8 cellular contexts compared by ENCODE assay signal in the genomic region with DNA sequence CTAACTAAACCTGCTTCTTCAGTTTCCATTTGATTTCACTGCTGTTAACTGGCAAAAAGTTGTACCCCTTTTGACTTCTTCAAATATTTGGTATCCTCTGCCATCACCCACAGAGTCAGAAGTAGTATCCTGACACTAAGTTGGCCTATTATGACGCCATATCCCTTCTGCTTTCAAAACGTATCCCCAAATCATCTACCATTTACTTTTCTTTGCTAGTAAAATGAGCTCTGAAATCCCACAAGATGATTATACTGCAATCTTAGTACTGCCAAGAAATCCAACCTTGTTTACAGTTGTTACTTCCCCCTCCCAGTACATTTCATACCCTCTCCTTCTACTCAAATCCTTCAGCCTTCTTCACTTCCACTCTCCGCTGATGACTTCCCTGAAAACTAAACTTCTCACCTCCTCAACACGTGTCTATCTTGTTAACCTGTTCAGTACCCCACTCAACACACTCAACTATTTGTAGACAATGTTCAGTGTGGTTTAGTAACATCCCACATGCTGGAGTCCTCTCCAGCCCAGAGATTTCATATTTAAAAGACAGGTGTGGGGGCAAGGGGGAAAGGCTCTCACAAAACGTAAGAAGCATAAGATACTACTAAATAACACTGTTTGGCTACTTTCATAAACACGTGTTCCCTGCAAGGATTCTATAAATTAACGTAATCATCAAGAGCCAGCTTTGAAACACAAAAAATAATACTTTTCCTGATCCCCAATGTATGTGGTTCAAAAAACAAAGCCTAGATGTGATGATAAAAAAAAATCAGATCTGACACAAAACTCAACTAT. TPM values are rescaled to one million over a fixed set of nuclear protein-coding genes. Genes with fewer than 3 reads are reported as not detected.
A peak's percentile ranks its signal among the peaks of the same experiment; 100 is the strongest.
DNase-seq lines count a peak whose midpoint lies in the region; ATAC-seq and TF ChIP-seq lines count a peak whose summit lies in the region.

No MANE protein-coding gene starts in this region.

- POLR2A ChIA-PET in MCF 10A (lab: Yijun Ruan, JAX), result interaction anchor here (0.6 to 3.4 kb wide), 13 partner anchors 8 to 1483 kb away, joined by 3 to 21 read pairs (median 3); a partner anchor contains a TSS

- peaks cover 27 to 61% (median 42%) of the 10 kb centered on the region in 4 donors for H3K4me1 Mint-ChIP-seq in CD4-positive, CD25-positive, alpha-beta regulatory T cell
- peaks cover 27% of the 10 kb centered on the region for H3K4me1 Mint-ChIP-seq in MCF 10A (ENCODE audit: insufficient read depth, unreplicated experiment)
- peaks cover 21% of the 10 kb centered on the region for H3K4me1 Mint-ChIP-seq in mesothelial cell of epicardium

- TF ChIP-seq CTCF in MCF 10A (IDR thresholded peaks at IDR 0.05; ENCODE audit: unreplicated experiment), result no peak
- no peak for TF ChIP-seq CTCF in mesothelial cell of epicardium (IDR thresholded peaks at IDR 0.05; ENCODE audit: unreplicated experiment)

- H3K27me3 Mint-ChIP-seq in CD4-positive, CD25-positive, alpha-beta regulatory T cell, result peaks cover 9% of the 10 kb centered on the region
- H3K27me3 Mint-ChIP-seq in MCF 10A (ENCODE audit: insufficient read depth, unreplicated experiment) (no peaks in the 10 kb centered on the region), mesothelial cell of epicardium (ENCODE audit: low read depth) (no peaks in the 10 kb centered on the region)

- H3K36me3 ChIP-seq in CD4-positive, CD25-positive, alpha-beta regulatory T cell (ENCODE audit: control insufficient read depth, insufficient read depth, low read length), result peaks cover 21% of the 10 kb centered on the region

- no peaks in the 10 kb centered on the region for H3K9me3 ChIP-seq in CD4-positive, CD25-positive, alpha-beta regulatory T cell (ENCODE audit: control insufficient read depth in 2 of 2, low read length in 2 of 2)

- peak overlapping the region; percentile 92 to 99 (median 98) for H3K4me3 Mint-ChIP-seq in CD4-positive, CD25-positive, alpha-beta regulatory T cell
- H3K4me3 Mint-ChIP-seq in MCF 10A (ENCODE audit: unreplicated experiment) (peak overlapping the region; percentile 77), mesothelial cell of epicardium (peak overlapping the region; percentile 79)

- no peak for ATAC-seq in CD4-positive, CD25-positive, alpha-beta regulatory T cell (ENCODE audit: low read depth in 2 of 2)
- no peak for ATAC-seq in GM19035 (IDR thresholded peaks at IDR 0.05; ENCODE audit: unreplicated experiment)

- CTCF ChIA-PET in MCF 10A (lab: Yijun Ruan, JAX), result interaction anchor here (0.7 to 1.8 kb wide), 4 partner anchors 49 to 384 kb away, joined by 3 to 6 read pairs (median 4); a partner anchor contains a TSS

- peaks cover 0 to 1% (median 0%) of the 10 kb centered on the region in 7 donors for H3K9me3 Mint-ChIP-seq in CD4-positive, CD25-positive, alpha-beta regulatory T cell
- H3K9me3 Mint-ChIP-seq in MCF 10A (ENCODE audit: unreplicated experiment) (no peaks in the 10 kb centered on the region), mesothelial cell of epicardium (no peaks in the 10 kb centered on the region)

- peak overlapping the region; percentile 95 for H3K27ac ChIP-seq in CD4-positive, CD25-positive, alpha-beta regulatory T cell (ENCODE audit: insufficient read depth, low read length, poor library complexity, severe bottlenecking)

- BruUV-seq in MCF 10A (replicated peaks; lab: Mats Ljungman, UMichigan), result no TSS peak

- H3K27ac Mint-ChIP-seq in CD4-positive, CD25-positive, alpha-beta regulatory T cell, result peak overlapping the region; percentile 33 to 99 (median 99)
- peak overlapping the region; percentile 99 for H3K27ac Mint-ChIP-seq in MCF 10A (ENCODE audit: low read depth, unreplicated experiment)
- peak overlapping the region; percentile 98 for H3K27ac Mint-ChIP-seq in mesothelial cell of epicardium

- DNase-seq in CD4-positive, CD25-positive, alpha-beta regulatory T cell, result peak in 1 of 3 donors; percentile 26
- no peak for DNase-seq in Jurkat, Clone E6-1 (ENCODE audit: low read depth, low spot score)
- DNase-seq in MCF 10A (ENCODE audit: unreplicated experiment), result peak; percentile 34
- no peak for DNase-seq in mesothelial cell of epicardium (ENCODE audit: low spot score in 2 of 2, unreplicated experiment in 2 of 2)
- no peak for DNase-seq in central memory CD4-positive, alpha-beta T cell
- DNase-seq in effector CD8-positive, alpha-beta T cell (lab: John Stamatoyannopoulos, UW), result no peak
- DNase-seq in NCI-H1694 treated with DMSO at 0.1 percent for 48 hours (lab: John Stamatoyannopoulos, UW), result no peak

- H3K36me3 Mint-ChIP-seq in CD4-positive, CD25-positive, alpha-beta regulatory T cell, result peaks cover 28% of the 10 kb centered on the region
- peaks cover 41% of the 10 kb centered on the region for H3K36me3 Mint-ChIP-seq in MCF 10A (ENCODE audit: insufficient read depth, unreplicated experiment)
- H3K36me3 Mint-ChIP-seq in mesothelial cell of epicardium, result peaks cover 13% of the 10 kb centered on the region

- H3K4me3 ChIP-seq in CD4-positive, CD25-positive, alpha-beta regulatory T cell (ENCODE audit: low read depth, low read length), result peak overlapping the region; percentile 91
- peak overlapping the region; percentile 91 for H3K4me3 ChIP-seq in Jurkat, Clone E6-1 (ENCODE audit: low read length)

- H3K4me1 ChIP-seq in CD4-positive, CD25-positive, alpha-beta regulatory T cell (ENCODE audit: control insufficient read depth, insufficient read depth, low read length, poor library complexity, severe bottlenecking), result peaks cover 21% of the 10 kb centered on the region

- intact Hi-C loops in MCF 10A (cut with micrococcal nuclease), result loop anchor here (2.0 to 10.0 kb wide), 4 partner anchors 167 to 671 kb away; a partner anchor contains a TSS

- H3K27me3 ChIP-seq in CD4-positive, CD25-positive, alpha-beta regulatory T cell (ENCODE audit: control insufficient read depth, insufficient read depth, low read length), result no peaks in the 10 kb centered on the region

RNA-seq across cellular contexts. Expression of a gene that starts 1.3 kb away (rescaled TPM):
- total RNA-seq in CD4-positive, CD25-positive, alpha-beta regulatory T cell, result 55.2 TPM
- 1 to 10 TPM; 2.1 to 5.3 (median 2.5) TPM for polyA plus RNA-seq in CD4-positive, CD25-positive, alpha-beta regulatory T cell
- 19.4 TPM for polyA plus RNA-seq in Jurkat, Clone E6-1 (2012; ENCODE audit: insufficient read depth, insufficient read length)
- 27.5 and 36.5 TPM in 2 replicates for total RNA-seq in MCF 10A (2022)
- total RNA-seq in mesothelial cell of epicardium, result 27.2 to 28.1 TPM (median 28.1 TPM) in 3 replicates
